28 cellular contexts compared by ENCODE assay signal in genomic region chr3:58564054-58564453, GRCh38. TPM values are rescaled to one million over a fixed set of nuclear protein-coding genes. Genes with fewer than 3 reads are reported as not detected.
"Had no signal": no experiment of that assay in that cellular context is flagged by ENCODE, and none has a peak within 500 bp of the region (broad histone marks: within the 10 kb centered on the region; RNA-seq: fewer than 3 reads in every experiment).

No MANE protein-coding gene starts in this region.

- H3K9me3 ChIP-seq: left ventricle myocardium inferior, neutrophil, pancreas, prostate gland, stomach, thyroid gland, upper lobe of left lung, vagina had no signal

- H3K36me3 ChIP-seq: brain microvascular endothelial cell, neutrophil, pancreas, WERI-Rb-1 had no signal

- H3K4me1 ChIP-seq: prostate gland had no signal

- H3K27ac ChIP-seq: brain microvascular endothelial cell, foreskin keratinocyte, left ventricle myocardium inferior, neutrophil, pancreas, prostate gland, stomach, thyroid gland, upper lobe of left lung, vagina, WERI-Rb-1 had no signal

- H3K4me3 ChIP-seq: heart left ventricle, left ventricle myocardium inferior, lung, pancreas, prostate gland, stomach, thyroid gland, upper lobe of left lung, vagina had no signal

- H3K4me3 Mint-ChIP-seq: activated CD4-positive, alpha-beta memory T cell treated with anti-CD3 and anti-CD28 coated beads, Interleukin-2, amount 10 ng/mL, durations not matched to agents 7 days and 5 days; activated CD4-positive, alpha-beta T cell treated with anti-CD3 and anti-CD28 coated beads, Interleukin-2, amount 10 ng/mL, durations not matched to agents 7 days and 5 days; activated naive CD8-positive, alpha-beta T cell; activated T-cell treated with anti-CD3 and anti-CD28 coated beads, Interleukin-2, amount 50 U/mL, for 72 hours; effector memory CD8-positive, alpha-beta T cell; nephron; stimulated activated naive B cell treated with anti-CD40 and anti-IgM and Interleukin-4, amounts not matched to agents 10 μg/mL and 1 μg/mL and 100 μg/mL, for 72 hours had no signal

- H3K27me3 Mint-ChIP-seq: activated CD4-positive, alpha-beta T cell treated with anti-CD3 and anti-CD28 coated beads, Interleukin-2, amount 10 ng/mL, durations not matched to agents 7 days and 5 days; activated naive CD8-positive, alpha-beta T cell had no signal

- H3K36me3 Mint-ChIP-seq: activated naive CD8-positive, alpha-beta T cell; stimulated activated naive B cell treated with anti-CD40 and anti-IgM and Interleukin-4, amounts not matched to agents 10 μg/mL and 1 μg/mL and 100 μg/mL, for 72 hours had no signal

- H3K27me3 ChIP-seq: brain microvascular endothelial cell, foreskin keratinocyte, heart left ventricle, neutrophil, pancreas, stomach, thyroid gland, upper lobe of left lung, vagina had no signal

- H3K27ac Mint-ChIP-seq: activated CD4-positive, alpha-beta memory T cell treated with anti-CD3 and anti-CD28 coated beads, Interleukin-2, amount 10 ng/mL, durations not matched to agents 7 days and 5 days; activated CD4-positive, alpha-beta T cell treated with anti-CD3 and anti-CD28 coated beads, Interleukin-2, amount 10 ng/mL, durations not matched to agents 7 days and 5 days; activated naive CD8-positive, alpha-beta T cell; activated T-cell treated with anti-CD3 and anti-CD28 coated beads, Interleukin-2, amount 50 U/mL, for 72 hours; effector memory CD8-positive, alpha-beta T cell; nephron; stimulated activated naive B cell treated with anti-CD40 and anti-IgM and Interleukin-4, amounts not matched to agents 10 μg/mL and 1 μg/mL and 100 μg/mL, for 72 hours; T-helper 17 cell had no signal

- DNase-seq: activated CD4-positive, alpha-beta memory T cell treated with anti-CD3 and anti-CD28 coated beads, Interleukin-2, amount 10 ng/mL, durations not matched to agents 7 days and 5 days; activated CD4-positive, alpha-beta T cell treated with anti-CD3 and anti-CD28 coated beads, Interleukin-2, amount 10 ng/mL, durations not matched to agents 7 days and 5 days; activated naive CD4-positive, alpha-beta T cell treated with Interleukin-2 at 50 U/mL for 16 hours; activated T-cell treated with anti-CD3 and anti-CD28 coated beads, Interleukin-2, amount 50 U/mL, for 72 hours; anterior cingulate cortex; cortex of kidney; effector memory CD8-positive, alpha-beta T cell; heart left ventricle; left ventricle myocardium inferior; retina; stimulated activated CD4-positive, alpha-beta T cell treated with anti-CD3 and anti-CD28 coated beads, Interleukin-15, amount 100 ng/mL, for 24 hours; stimulated activated CD4-positive, alpha-beta T cell treated with anti-CD3 and anti-CD28 coated beads, Interleukin-2, amount 100 ng/mL, for 24 hours; stimulated activated naive B cell treated with anti-CD40 and anti-IgM and Interleukin-4, amounts not matched to agents 10 μg/mL and 1 μg/mL and 100 μg/mL, for 72 hours; stomach; T-helper 17 cell; thyroid gland; WERI-Rb-1 had no signal

- H3K9me3 Mint-ChIP-seq: activated CD4-positive, alpha-beta memory T cell treated with anti-CD3 and anti-CD28 coated beads, Interleukin-2, amount 10 ng/mL, durations not matched to agents 7 days and 5 days; activated CD4-positive, alpha-beta T cell treated with anti-CD3 and anti-CD28 coated beads, Interleukin-2, amount 10 ng/mL, durations not matched to agents 7 days and 5 days; effector memory CD8-positive, alpha-beta T cell had no signal

- FAIRE-seq: islet of Langerhans, pancreas had no signal

RNA-seq across cellular contexts. Expression of gene FAM107A, which starts 13.1 kb away (rescaled TPM):
- total RNA-seq: activated CD4-positive, alpha-beta memory T cell treated with anti-CD3 and anti-CD28 coated beads, Interleukin-2, amount 10 ng/mL, durations not matched to agents 7 days and 5 days; activated CD4-positive, alpha-beta T cell treated with anti-CD3 and anti-CD28 coated beads, Interleukin-2, amount 10 ng/mL, durations not matched to agents 7 days and 5 days; activated T-cell treated with anti-CD3 and anti-CD28 coated beads, Interleukin-2, amount 50 U/mL, for 72 hours; foreskin keratinocyte; T-helper 17 cell had no signal
- polyA plus RNA-seq: foreskin keratinocyte had no signal

RNA-seq across cellular contexts. Expression of gene ACOX2, which starts 27.1 kb away (rescaled TPM):
- total RNA-seq: activated CD4-positive, alpha-beta memory T cell treated with anti-CD3 and anti-CD28 coated beads, Interleukin-2, amount 10 ng/mL, durations not matched to agents 7 days and 5 days; activated CD4-positive, alpha-beta T cell treated with anti-CD3 and anti-CD28 coated beads, Interleukin-2, amount 10 ng/mL, durations not matched to agents 7 days and 5 days; activated T-cell treated with anti-CD3 and anti-CD28 coated beads, Interleukin-2, amount 50 U/mL, for 72 hours; T-helper 17 cell had no signal
